In the genomic region with DNA sequence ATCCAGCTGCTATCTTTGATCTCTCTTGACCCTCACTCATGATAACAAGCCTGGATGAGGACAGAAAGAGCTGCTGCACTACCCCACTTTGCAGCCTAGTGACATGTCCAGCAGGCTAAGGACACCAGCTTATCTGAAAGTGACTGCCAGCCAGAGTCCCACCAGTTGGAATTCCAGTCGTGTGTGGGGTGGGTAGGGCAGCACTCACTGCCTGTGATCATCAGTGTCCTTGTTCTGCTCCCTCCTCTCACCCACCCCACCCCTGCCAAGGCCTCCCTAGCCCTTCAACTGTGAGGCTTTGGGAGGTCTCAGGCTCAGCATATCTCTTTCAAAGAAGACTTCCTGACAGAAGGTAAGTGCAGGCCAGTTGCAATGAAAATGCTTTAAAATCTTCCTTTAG, we compare ENCODE assay signal across 19 cellular contexts. TPM values are rescaled to one million over a fixed set of nuclear protein-coding genes. Genes with fewer than 3 reads are reported as not detected.
"Had no signal": no experiment of that assay in that cellular context is flagged by ENCODE, and none has a peak within 500 bp of the region (broad histone marks: within the 10 kb centered on the region; RNA-seq: fewer than 3 reads in every experiment).

No MANE protein-coding gene starts in this region.

- ATAC-seq: activated CD8-positive, alpha-beta memory T cell treated with anti-CD3 and anti-CD28 coated beads, Interleukin-2, amount 10 ng/mL, durations not matched to agents 7 days and 5 days; effector memory CD8-positive, alpha-beta T cell; left colon; natural killer cell treated with Interleukin-12 subunit alpha and Interleukin-12 subunit beta and Interleukin-15 and Interleukin-18, amount 100 ng/mL, for 72 hours had no signal

- DNase-seq: activated CD4-positive, alpha-beta memory T cell treated with anti-CD3 and anti-CD28 coated beads, Interleukin-2, amount 10 ng/mL, durations not matched to agents 7 days and 5 days; activated CD4-positive, alpha-beta T cell treated with anti-CD3 and anti-CD28 coated beads for 48 hours; activated CD4-positive, CD25-positive, alpha-beta regulatory T cell; activated CD8-positive, alpha-beta memory T cell treated with anti-CD3 and anti-CD28 coated beads, Interleukin-2, amount 10 ng/mL, durations not matched to agents 7 days and 5 days; activated naive CD8-positive, alpha-beta T cell treated with anti-CD3 and anti-CD28 coated beads for 36 hours; amniotic stem cell; caudate nucleus; effector memory CD8-positive, alpha-beta T cell; esophagus squamous epithelium; left colon; nucleus accumbens; stimulated activated CD4-positive, alpha-beta T cell treated with anti-CD3 and anti-CD28 coated beads, Interleukin-12 subunit alpha, Interleukin-12 subunit beta, amount 100 ng/mL, for 4 hours; stimulated activated CD4-positive, alpha-beta T cell treated with anti-CD3 and anti-CD28 coated beads, Interleukin-1b, Interleukin-23, amount 100 ng/mL, for 48 hours; stimulated activated CD8-positive, alpha-beta memory T cell treated with anti-CD3 and anti-CD28 coated beads, Interleukin-4, amount 100 ng/mL, for 48 hours; stimulated activated naive CD4-positive, alpha-beta T cell treated with Interleukin-2 at 50 U/mL for 16 hours had no signal

- H3K36me3 ChIP-seq: esophagus squamous epithelium, tibial nerve had no signal

- H3K27me3 ChIP-seq: tibial nerve had no signal

- H3K4me3 ChIP-seq: esophagus squamous epithelium, lung, tibial nerve had no signal

- H3K27ac ChIP-seq: esophagus squamous epithelium, tibial nerve had no signal

- FAIRE-seq: TTC549 had no signal

- H3K4me1 ChIP-seq: esophagus squamous epithelium, tibial nerve had no signal

- H3K9me3 ChIP-seq: esophagus squamous epithelium had no signal

RNA-seq across cellular contexts. Expression of a gene that starts 15.5 kb away (rescaled TPM):
- total RNA-seq: activated CD8-positive, alpha-beta memory T cell treated with anti-CD3 and anti-CD28 coated beads, Interleukin-2, amount 10 ng/mL, durations not matched to agents 7 days and 5 days; activated naive CD8-positive, alpha-beta T cell treated with anti-CD3 and anti-CD28 coated beads for 36 hours; natural killer cell treated with Interleukin-12 subunit alpha and Interleukin-12 subunit beta and Interleukin-15 and Interleukin-18, amount 100 ng/mL, for 72 hours had no signal
